Comparison of ENCODE assay signal across 8 cellular contexts in the genomic region with DNA sequence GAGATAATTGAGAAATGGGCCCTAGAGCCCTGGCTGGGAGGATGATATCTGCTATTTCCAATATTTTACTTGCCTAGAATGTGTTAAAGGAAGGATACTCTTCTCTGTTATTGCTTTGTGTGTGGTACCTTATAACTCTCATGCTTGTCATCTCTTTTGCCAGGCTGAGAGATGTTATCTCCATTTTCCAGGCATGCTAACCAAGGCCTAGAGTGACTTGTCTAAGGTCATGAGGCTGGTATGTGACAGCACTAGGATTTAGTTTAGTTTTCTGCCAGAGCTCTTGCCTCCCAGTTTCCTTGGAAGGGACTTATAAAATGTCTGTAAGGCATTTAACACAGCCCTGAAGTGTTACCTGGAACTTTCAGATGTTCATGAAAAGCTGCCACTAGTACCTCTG. TPM values are rescaled to one million over a fixed set of nuclear protein-coding genes. Genes with fewer than 3 reads are reported as not detected.
DNase-seq lines count a peak whose midpoint lies in the region; ATAC-seq and TF ChIP-seq lines count a peak whose summit lies in the region.

No MANE protein-coding gene starts in this region.

- H3K4me1 Mint-ChIP-seq in stimulated activated naive CD8-positive, alpha-beta T cell treated with anti-CD3 and anti-CD28 coated beads, Interleukin-15, Interleukin-2, amounts not matched to agents 100 ng/mL and 50 ng/mL, for 24 hours (ENCODE audit: low read depth) = peaks cover 61% of the 10 kb centered on the region

- H3K27ac Mint-ChIP-seq in stimulated activated naive CD8-positive, alpha-beta T cell treated with anti-CD3 and anti-CD28 coated beads, Interleukin-15, Interleukin-2, amounts not matched to agents 100 ng/mL and 50 ng/mL, for 24 hours = peak overlapping the region; percentile 93

- H3K9me3 ChIP-seq in mononuclear cell (ENCODE audit: low read depth, low read length) = no peaks in the 10 kb centered on the region

- H3K36me3 ChIP-seq in brain microvascular endothelial cell (replicated peaks) = peaks cover 20% of the 10 kb centered on the region

- H3K36me3 Mint-ChIP-seq in stimulated activated naive CD8-positive, alpha-beta T cell treated with anti-CD3 and anti-CD28 coated beads, Interleukin-15, Interleukin-2, amounts not matched to agents 100 ng/mL and 50 ng/mL, for 24 hours (ENCODE audit: low read depth) = peaks cover 40% of the 10 kb centered on the region

- H3K9me3 Mint-ChIP-seq in stimulated activated naive CD8-positive, alpha-beta T cell treated with anti-CD3 and anti-CD28 coated beads, Interleukin-15, Interleukin-2, amounts not matched to agents 100 ng/mL and 50 ng/mL, for 24 hours = no peaks in the 10 kb centered on the region

- peak overlapping the region; percentile 88 for H3K4me3 Mint-ChIP-seq in stimulated activated naive CD8-positive, alpha-beta T cell treated with anti-CD3 and anti-CD28 coated beads, Interleukin-15, Interleukin-2, amounts not matched to agents 100 ng/mL and 50 ng/mL, for 24 hours

- H3K27ac ChIP-seq in brain microvascular endothelial cell = no peak overlapping the region

- no peak for DNase-seq in stimulated activated naive CD8-positive, alpha-beta T cell treated with anti-CD3 and anti-CD28 coated beads, Interleukin-15, Interleukin-2, amounts not matched to agents 100 U/mL and 50 U/mL, for 24 hours
- DNase-seq in brain microvascular endothelial cell (no peak), RPMI8226 (no peak), globus pallidus (ENCODE audit: low spot score) (no peak), superior temporal gyrus (ENCODE audit: extremely low spot score) (no peak)

- in situ Hi-C loops in brain microvascular endothelial cell (cut with HindIII; ENCODE audit: low pct_ligation_motif_present, low sequenced_read_pairs) = no loop called here

- ATAC-seq in stimulated activated naive CD8-positive, alpha-beta T cell treated with anti-CD3 and anti-CD28 coated beads, Interleukin-15, Interleukin-2, amounts not matched to agents 100 U/mL and 50 U/mL, for 24 hours = no peak
- no peak for ATAC-seq in HG02870 (IDR thresholded peaks at IDR 0.05; ENCODE audit: unreplicated experiment)

- H3K4me1 ChIP-seq in mononuclear cell (ENCODE audit: insufficient read depth, low read length) = peaks cover 46% of the 10 kb centered on the region

- peak overlapping the region; percentile 95 for H3K4me3 ChIP-seq in brain microvascular endothelial cell (ENCODE audit: low read depth, low read length)
- peak overlapping the region; percentile 99 for H3K4me3 ChIP-seq in mononuclear cell (ENCODE audit: low read length)

- TF ChIP-seq CTCF in brain microvascular endothelial cell (IDR thresholded peaks at IDR 0.05; ENCODE audit: low read depth, low read length, missing control alignments) = no peak

- no peaks in the 10 kb centered on the region for H3K27me3 Mint-ChIP-seq in stimulated activated naive CD8-positive, alpha-beta T cell treated with anti-CD3 and anti-CD28 coated beads, Interleukin-15, Interleukin-2, amounts not matched to agents 100 ng/mL and 50 ng/mL, for 24 hours

- no peaks in the 10 kb centered on the region for H3K27me3 ChIP-seq in brain microvascular endothelial cell (replicated peaks)
- no peaks in the 10 kb centered on the region for H3K27me3 ChIP-seq in mononuclear cell (ENCODE audit: insufficient read depth, low read length)

RNA-seq across cellular contexts. Expression of a gene that starts 1.4 kb away (rescaled TPM):
- total RNA-seq in mononuclear cell = 158 TPM
